11 cellular contexts compared by ENCODE assay signal in the genomic region with DNA sequence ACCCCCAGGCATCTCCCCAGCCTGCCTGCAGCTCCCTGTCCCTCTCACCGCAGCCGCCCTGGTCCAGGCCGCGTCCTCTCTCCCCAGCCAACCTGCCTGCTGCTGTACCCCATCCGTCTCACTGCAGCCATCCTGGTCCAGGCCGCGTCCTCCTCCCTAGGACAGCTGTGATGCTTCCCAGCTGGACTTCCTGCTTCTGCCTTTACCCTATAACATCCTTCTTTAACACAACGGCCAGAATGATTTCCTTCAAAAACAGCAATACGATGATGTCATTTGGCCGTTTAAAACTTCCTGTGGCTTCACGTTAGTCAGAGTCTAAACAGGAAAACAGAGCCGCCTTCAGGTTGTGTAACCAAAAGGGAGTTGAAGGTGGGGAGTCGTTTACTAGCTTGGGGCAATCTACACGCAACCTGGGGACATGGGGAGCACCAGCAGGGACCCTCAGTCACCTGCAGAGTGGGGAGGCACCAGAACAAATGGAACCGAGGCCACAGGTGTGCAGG. TPM values are rescaled to one million over a fixed set of nuclear protein-coding genes. Genes with fewer than 3 reads are reported as not detected.
A peak's percentile ranks its signal among the peaks of the same experiment; 100 is the strongest.
DNase-seq lines count a peak whose midpoint lies in the region; ATAC-seq and TF ChIP-seq lines count a peak whose summit lies in the region.
"Had no signal": no experiment of that assay in that cellular context is flagged by ENCODE, and none has a peak within 500 bp of the region (broad histone marks: within the 10 kb centered on the region; RNA-seq: fewer than 3 reads in every experiment).

No MANE protein-coding gene starts in this region.

- H3K9ac ChIP-seq in DND-41 (ENCODE audit: low read depth, low read length): peak overlapping the region; percentile 36; the same call in 1 of the 2 replicates

- peaks cover 7% of the 10 kb centered on the region for H3K4me1 Mint-ChIP-seq in activated CD4-positive, alpha-beta memory T cell treated with anti-CD3 and anti-CD28 coated beads for 36 hours (ENCODE audit: low read depth)
- peaks cover 4% of the 10 kb centered on the region for H3K4me1 Mint-ChIP-seq in chondrocyte (ENCODE audit: low read depth)

- no peaks in the 10 kb centered on the region for H3K36me3 ChIP-seq in DND-41 (ENCODE audit: insufficient read depth, low read length)
- H3K36me3 ChIP-seq: colonic mucosa had no signal

- intact Hi-C loops in activated CD4-positive, alpha-beta memory T cell treated with anti-CD3 and anti-CD28 coated beads for 36 hours (cut with micrococcal nuclease): loop anchor here (5.0 kb wide), 1 partner anchor 220 kb away; no protein-coding TSS in a partner anchor

- peaks cover 11% of the 10 kb centered on the region for H3K4me1 ChIP-seq in DND-41 (ENCODE audit: insufficient read depth, low read length)
- H3K4me1 ChIP-seq: colonic mucosa had no signal

- no peaks in the 10 kb centered on the region for H3K27me3 ChIP-seq in DND-41 (ENCODE audit: insufficient read depth, low read length, poor library complexity)

- ATAC-seq in DND-41 (ENCODE audit: insufficient read depth, low read depth) (peak; percentile 74), HG02938 (IDR thresholded peaks at IDR 0.05; ENCODE audit: unreplicated experiment) (no peak), GM18498 (IDR thresholded peaks at IDR 0.05; ENCODE audit: unreplicated experiment) (no peak)

- H3K9me3 ChIP-seq in DND-41 (ENCODE audit: insufficient read depth, low read length, severe bottlenecking): no peaks in the 10 kb centered on the region
- H3K9me3 ChIP-seq: colonic mucosa had no signal

- no peaks in the 10 kb centered on the region for H4K20me1 ChIP-seq in DND-41 (ENCODE audit: insufficient read depth, low read length)

- H3K4me3 Mint-ChIP-seq in activated CD4-positive, alpha-beta memory T cell treated with anti-CD3 and anti-CD28 coated beads for 36 hours: peak overlapping the region; percentile 30
- H3K4me3 Mint-ChIP-seq in chondrocyte (ENCODE audit: unreplicated experiment): no peak overlapping the region
- H3K4me3 Mint-ChIP-seq: memory B cell had no signal

- TF ChIP-seq CTCF in DND-41 (IDR thresholded peaks at IDR 0.05; ENCODE audit: borderline replicate concordance, extremely low read depth, low read length, poor library complexity, severe bottlenecking) (peak; percentile 28), chondrocyte (IDR thresholded peaks at IDR 0.05) (no peak)

- H3K27ac Mint-ChIP-seq in activated CD4-positive, alpha-beta memory T cell treated with anti-CD3 and anti-CD28 coated beads for 36 hours: peak overlapping the region; percentile 78
- H3K27ac Mint-ChIP-seq in chondrocyte (ENCODE audit: unreplicated experiment): no peak overlapping the region
- H3K27ac Mint-ChIP-seq: memory B cell had no signal

- no peaks in the 10 kb centered on the region for H3K9me3 Mint-ChIP-seq in activated CD4-positive, alpha-beta memory T cell treated with anti-CD3 and anti-CD28 coated beads for 36 hours
- no peaks in the 10 kb centered on the region for H3K9me3 Mint-ChIP-seq in chondrocyte (ENCODE audit: low read depth)

- DNase-seq in DND-41: peak; percentile 46
- DNase-seq in KG1 (lab: John Stamatoyannopoulos, UW): peak; percentile 19
- no peak for DNase-seq in activated CD4-positive, alpha-beta memory T cell treated with anti-CD3 and anti-CD28 coated beads for 36 hours
- DNase-seq in kidney tubule cell (ENCODE audit: low spot score): peak; percentile 77
- no peak for DNase-seq in chondrocyte (ENCODE audit: low spot score)
- DNase-seq in NCI-H187 (lab: John Stamatoyannopoulos, UW): no peak
- DNase-seq: colonic mucosa had no signal

- H2AFZ ChIP-seq in DND-41 (ENCODE audit: low read depth, low read length): peak overlapping the region; percentile 65

- H3K79me2 ChIP-seq in DND-41 (ENCODE audit: insufficient read depth, low read length): no peaks in the 10 kb centered on the region

- POLR2A ChIA-PET in activated CD4-positive, alpha-beta memory T cell treated with anti-CD3 and anti-CD28 coated beads for 36 hours (lab: Charles Lee): no interaction called here

- H3K36me3 Mint-ChIP-seq in activated CD4-positive, alpha-beta memory T cell treated with anti-CD3 and anti-CD28 coated beads for 36 hours: no peaks in the 10 kb centered on the region
- H3K36me3 Mint-ChIP-seq in chondrocyte (ENCODE audit: low read depth): peaks cover 2% of the 10 kb centered on the region

- H3K4me2 ChIP-seq in DND-41 (ENCODE audit: insufficient read depth, low read length): peak overlapping the region; percentile 44

- H3K4me3 ChIP-seq in DND-41 (ENCODE audit: low read depth in 1 of 2, low read length in 2 of 2): peak overlapping the region in 1 of 2 experiments; percentile 30; a peak in 1 of 4 replicates
- H3K4me3 ChIP-seq: colonic mucosa, SK-N-MC had no signal

- H3K27ac ChIP-seq in DND-41 (ENCODE audit: low read length): peak overlapping the region; percentile 73
- H3K27ac ChIP-seq: colonic mucosa, SK-N-MC had no signal

- CTCF ChIA-PET in activated CD4-positive, alpha-beta memory T cell treated with anti-CD3 and anti-CD28 coated beads for 36 hours (lab: Charles Lee): interaction anchor here (1.2 to 4.5 kb wide), 4 partner anchors 9 to 241 kb away, joined by 5 to 24 read pairs (median 11); no protein-coding TSS in a partner anchor

- peaks cover 15% of the 10 kb centered on the region for H3K27me3 Mint-ChIP-seq in activated CD4-positive, alpha-beta memory T cell treated with anti-CD3 and anti-CD28 coated beads for 36 hours
- H3K27me3 Mint-ChIP-seq in chondrocyte (ENCODE audit: low read depth): peaks cover 33% of the 10 kb centered on the region

RNA-seq across cellular contexts. Expression of a gene that starts 32.2 kb away (rescaled TPM):
- 10 to 100 TPM; 24.1 to 27.5 TPM for total RNA-seq in activated CD4-positive, alpha-beta memory T cell treated with anti-CD3 and anti-CD28 coated beads for 36 hours
- 15.2 to 16.2 TPM (median 15.6 TPM) in 3 replicates for total RNA-seq in chondrocyte

RNA-seq across cellular contexts. Expression of a gene that starts 40.4 kb away (rescaled TPM):
- total RNA-seq in activated CD4-positive, alpha-beta memory T cell treated with anti-CD3 and anti-CD28 coated beads for 36 hours: not detected
- not detected in 3 replicates for total RNA-seq in chondrocyte
- total RNA-seq: colonic mucosa had no signal

Comparison
In these comparisons a context has a peak if more than half of its experiments do, and no peak if none do; other contexts are left out.
1. DNase-seq: peak in DND-41 (single experiment), KG1 (single experiment) and kidney tubule cell (single experiment); none in activated CD4-positive, alpha-beta memory T cell treated with anti-CD3 and anti-CD28 coated beads for 36 hours (single experiment), chondrocyte (single experiment) and NCI-H187 (0 of 2).